9 cellular contexts compared by ENCODE assay signal in genomic region chr6:28933069-28933468, GRCh38.
"Had no signal": no experiment of that assay in that cellular context is flagged by ENCODE, and none has a peak within 500 bp of the region (broad histone marks: within the 10 kb centered on the region; RNA-seq: fewer than 3 reads in every experiment).

No MANE protein-coding gene starts in this region.

- H3K4me2 ChIP-seq: GM23338 had no signal

- H2AFZ ChIP-seq: GM23338 had no signal

- FAIRE-seq: H1, H54, HTR-8/SVneo had no signal

- H3K4me1 Mint-ChIP-seq: GM23338 had no signal

- DNase-seq: H9, HFFc6, KG1 had no signal

- H3K27ac Mint-ChIP-seq: GM23338, H9, HFFc6 had no signal

- H3K4me3 Mint-ChIP-seq: GM23338, H9, HFFc6 had no signal

- H3K9me3 Mint-ChIP-seq: GM23338, H9, HFFc6 had no signal

- H3K4me3 ChIP-seq: GM23338 had no signal

- H3K36me3 Mint-ChIP-seq: IgD-negative memory B cell had no signal

- ATAC-seq: GM23338, HCT116 had no signal
